ENCODE assay signal across 8 cellular contexts in the genomic region with DNA sequence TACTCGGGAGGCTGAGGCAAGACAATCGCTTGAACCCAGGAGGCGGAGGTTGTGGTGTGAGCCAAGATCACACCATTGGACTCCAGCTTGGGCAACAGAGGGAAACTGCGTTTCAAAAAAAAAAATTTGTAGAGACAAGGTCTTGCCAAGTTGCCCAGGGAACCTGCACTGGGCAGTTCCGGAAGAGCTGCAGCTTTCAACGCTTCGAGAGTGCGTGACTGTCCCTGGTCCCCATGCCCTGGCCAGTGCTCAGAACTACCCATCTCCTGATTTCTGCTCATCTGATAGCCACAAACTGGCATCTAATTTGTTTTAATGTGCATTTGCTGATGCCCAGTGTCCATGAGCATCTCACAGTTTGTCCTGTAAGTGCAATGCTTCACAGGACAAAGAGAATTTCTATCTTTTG. TPM values are rescaled to one million over a fixed set of nuclear protein-coding genes. Genes with fewer than 3 reads are reported as not detected.
DNase-seq lines count a peak whose midpoint lies in the region; ATAC-seq and TF ChIP-seq lines count a peak whose summit lies in the region.

No MANE protein-coding gene starts in this region.

- H3K36me3 Mint-ChIP-seq in GM23338 (ENCODE audit: low read depth) (peaks cover 50% of the 10 kb centered on the region), osteocyte (ENCODE audit: unreplicated experiment) (peaks cover 43% of the 10 kb centered on the region)

- H3K79me2 ChIP-seq in GM23338 (replicated peaks; ENCODE audit: insufficient read depth) = peaks cover 36% of the 10 kb centered on the region

- H3F3A ChIP-seq in GM23338 (replicated peaks; ENCODE audit: low read depth) = peaks cover 45% of the 10 kb centered on the region

- H3K27me3 Mint-ChIP-seq in GM23338 (ENCODE audit: insufficient read depth, low read depth, poor library complexity) = peaks cover 65% of the 10 kb centered on the region
- no peaks in the 10 kb centered on the region for H3K27me3 Mint-ChIP-seq in osteocyte (ENCODE audit: unreplicated experiment)

- H3K27ac ChIP-seq in GM23338 (ENCODE audit: low read depth) (peak overlapping the region; percentile 80), SJSA1 (no peak overlapping the region), epithelial cell of prostate (peak overlapping the region; percentile 100)

- H3K27me3 ChIP-seq in GM23338 (ENCODE audit: insufficient read depth) = no peaks in the 10 kb centered on the region
- no peaks in the 10 kb centered on the region; the same call in 1 of the 2 replicates for H3K27me3 ChIP-seq in SJSA1 (replicated peaks)

- TF ChIP-seq CTCF in GM23338 (conservative IDR thresholded peaks at IDR 0.05; ENCODE audit: low read depth in 2 of 2) = no peak
- TF ChIP-seq CTCF in osteocyte (IDR thresholded peaks at IDR 0.05) = no peak

- 0 out of 2 replicates have a peak, but pooled peaks cover 5% of the 10 kb centered on the region for H3K9me3 ChIP-seq in SJSA1 (replicated peaks)

- peaks cover 36% of the 10 kb centered on the region for H3K36me3 ChIP-seq in GM23338 (ENCODE audit: insufficient read depth)
- peaks cover 56% of the 10 kb centered on the region for H3K36me3 ChIP-seq in SJSA1

- H3K4me1 Mint-ChIP-seq in GM23338 = peaks cover 20% of the 10 kb centered on the region
- H3K4me1 Mint-ChIP-seq in osteocyte (ENCODE audit: unreplicated experiment) = peaks cover 20% of the 10 kb centered on the region

- no peak overlapping the region for H3K4me2 ChIP-seq in GM23338

- H2AFZ ChIP-seq in GM23338 = no peak overlapping the region

- H3K4me3 Mint-ChIP-seq in GM23338 (peak overlapping the region; percentile 98), osteocyte (ENCODE audit: unreplicated experiment) (peak overlapping the region; percentile 98)

- no peaks in the 10 kb centered on the region for H3K9me2 ChIP-seq in GM23338 (ENCODE audit: insufficient read depth)

- DNase-seq in GM23338 (ENCODE audit: low spot score) (no peak), SJSA1 (ENCODE audit: low read depth in 1 of 2, low spot score in 2 of 2) (peak; percentile 51 to 63), epithelial cell of prostate (ENCODE audit: low read depth, low spot score) (no peak), osteocyte (ENCODE audit: extremely low spot score, unreplicated experiment) (no peak), GOT3 (lab: John Stamatoyannopoulos, UW) (no peak), T1000 (lab: John Stamatoyannopoulos, UW) (no peak), NCI-H2171 treated with DMSO at 0.1 percent for 48 hours (lab: John Stamatoyannopoulos, UW) (no peak), AG08395 (ENCODE audit: low spot score) (no peak)

- H3K4me1 ChIP-seq in GM23338 (ENCODE audit: insufficient read depth) (peaks cover 9% of the 10 kb centered on the region), SJSA1 (replicated peaks) (peaks cover 21% of the 10 kb centered on the region)

- peak overlapping the region; percentile 86 for H3K27ac Mint-ChIP-seq in GM23338
- peak overlapping the region; percentile 87 for H3K27ac Mint-ChIP-seq in osteocyte (ENCODE audit: unreplicated experiment)

- peak; percentile 10 for ATAC-seq in GM23338

- H3K4me3 ChIP-seq in GM23338 (peak overlapping the region; percentile 97; the same call in 1 of the 2 replicates), SJSA1 (peak overlapping the region; percentile 80)

- peaks cover 33% of the 10 kb centered on the region for H4K20me1 ChIP-seq in GM23338 (replicated peaks; ENCODE audit: insufficient read depth)

- H3K9me3 Mint-ChIP-seq in GM23338 (peaks cover 42% of the 10 kb centered on the region), osteocyte (ENCODE audit: unreplicated experiment) (no peaks in the 10 kb centered on the region)

TF ChIP-seq in GM23338, 12 proteins besides CTCF, POLR2A, EP300 and RAD21 (continues in another document):
- no peak for TF ChIP-seq EZH2phosphoT487 (IDR thresholded peaks at IDR 0.05; ENCODE audit: unreplicated experiment)
- no peak for TF ChIP-seq JUNB (IDR thresholded peaks at IDR 0.05; ENCODE audit: unreplicated experiment)
- no peak for TF ChIP-seq ZNF114 (CRISPR knock-in tag; IDR thresholded peaks at IDR 0.05)
- 0 out of 2 replicates have a peak, but pooled peaks have one; percentile 18 for TF ChIP-seq CREB1 (CRISPR knock-in tag; IDR thresholded peaks at IDR 0.05; ENCODE audit: low read depth)
- TF ChIP-seq, protein P1, sequence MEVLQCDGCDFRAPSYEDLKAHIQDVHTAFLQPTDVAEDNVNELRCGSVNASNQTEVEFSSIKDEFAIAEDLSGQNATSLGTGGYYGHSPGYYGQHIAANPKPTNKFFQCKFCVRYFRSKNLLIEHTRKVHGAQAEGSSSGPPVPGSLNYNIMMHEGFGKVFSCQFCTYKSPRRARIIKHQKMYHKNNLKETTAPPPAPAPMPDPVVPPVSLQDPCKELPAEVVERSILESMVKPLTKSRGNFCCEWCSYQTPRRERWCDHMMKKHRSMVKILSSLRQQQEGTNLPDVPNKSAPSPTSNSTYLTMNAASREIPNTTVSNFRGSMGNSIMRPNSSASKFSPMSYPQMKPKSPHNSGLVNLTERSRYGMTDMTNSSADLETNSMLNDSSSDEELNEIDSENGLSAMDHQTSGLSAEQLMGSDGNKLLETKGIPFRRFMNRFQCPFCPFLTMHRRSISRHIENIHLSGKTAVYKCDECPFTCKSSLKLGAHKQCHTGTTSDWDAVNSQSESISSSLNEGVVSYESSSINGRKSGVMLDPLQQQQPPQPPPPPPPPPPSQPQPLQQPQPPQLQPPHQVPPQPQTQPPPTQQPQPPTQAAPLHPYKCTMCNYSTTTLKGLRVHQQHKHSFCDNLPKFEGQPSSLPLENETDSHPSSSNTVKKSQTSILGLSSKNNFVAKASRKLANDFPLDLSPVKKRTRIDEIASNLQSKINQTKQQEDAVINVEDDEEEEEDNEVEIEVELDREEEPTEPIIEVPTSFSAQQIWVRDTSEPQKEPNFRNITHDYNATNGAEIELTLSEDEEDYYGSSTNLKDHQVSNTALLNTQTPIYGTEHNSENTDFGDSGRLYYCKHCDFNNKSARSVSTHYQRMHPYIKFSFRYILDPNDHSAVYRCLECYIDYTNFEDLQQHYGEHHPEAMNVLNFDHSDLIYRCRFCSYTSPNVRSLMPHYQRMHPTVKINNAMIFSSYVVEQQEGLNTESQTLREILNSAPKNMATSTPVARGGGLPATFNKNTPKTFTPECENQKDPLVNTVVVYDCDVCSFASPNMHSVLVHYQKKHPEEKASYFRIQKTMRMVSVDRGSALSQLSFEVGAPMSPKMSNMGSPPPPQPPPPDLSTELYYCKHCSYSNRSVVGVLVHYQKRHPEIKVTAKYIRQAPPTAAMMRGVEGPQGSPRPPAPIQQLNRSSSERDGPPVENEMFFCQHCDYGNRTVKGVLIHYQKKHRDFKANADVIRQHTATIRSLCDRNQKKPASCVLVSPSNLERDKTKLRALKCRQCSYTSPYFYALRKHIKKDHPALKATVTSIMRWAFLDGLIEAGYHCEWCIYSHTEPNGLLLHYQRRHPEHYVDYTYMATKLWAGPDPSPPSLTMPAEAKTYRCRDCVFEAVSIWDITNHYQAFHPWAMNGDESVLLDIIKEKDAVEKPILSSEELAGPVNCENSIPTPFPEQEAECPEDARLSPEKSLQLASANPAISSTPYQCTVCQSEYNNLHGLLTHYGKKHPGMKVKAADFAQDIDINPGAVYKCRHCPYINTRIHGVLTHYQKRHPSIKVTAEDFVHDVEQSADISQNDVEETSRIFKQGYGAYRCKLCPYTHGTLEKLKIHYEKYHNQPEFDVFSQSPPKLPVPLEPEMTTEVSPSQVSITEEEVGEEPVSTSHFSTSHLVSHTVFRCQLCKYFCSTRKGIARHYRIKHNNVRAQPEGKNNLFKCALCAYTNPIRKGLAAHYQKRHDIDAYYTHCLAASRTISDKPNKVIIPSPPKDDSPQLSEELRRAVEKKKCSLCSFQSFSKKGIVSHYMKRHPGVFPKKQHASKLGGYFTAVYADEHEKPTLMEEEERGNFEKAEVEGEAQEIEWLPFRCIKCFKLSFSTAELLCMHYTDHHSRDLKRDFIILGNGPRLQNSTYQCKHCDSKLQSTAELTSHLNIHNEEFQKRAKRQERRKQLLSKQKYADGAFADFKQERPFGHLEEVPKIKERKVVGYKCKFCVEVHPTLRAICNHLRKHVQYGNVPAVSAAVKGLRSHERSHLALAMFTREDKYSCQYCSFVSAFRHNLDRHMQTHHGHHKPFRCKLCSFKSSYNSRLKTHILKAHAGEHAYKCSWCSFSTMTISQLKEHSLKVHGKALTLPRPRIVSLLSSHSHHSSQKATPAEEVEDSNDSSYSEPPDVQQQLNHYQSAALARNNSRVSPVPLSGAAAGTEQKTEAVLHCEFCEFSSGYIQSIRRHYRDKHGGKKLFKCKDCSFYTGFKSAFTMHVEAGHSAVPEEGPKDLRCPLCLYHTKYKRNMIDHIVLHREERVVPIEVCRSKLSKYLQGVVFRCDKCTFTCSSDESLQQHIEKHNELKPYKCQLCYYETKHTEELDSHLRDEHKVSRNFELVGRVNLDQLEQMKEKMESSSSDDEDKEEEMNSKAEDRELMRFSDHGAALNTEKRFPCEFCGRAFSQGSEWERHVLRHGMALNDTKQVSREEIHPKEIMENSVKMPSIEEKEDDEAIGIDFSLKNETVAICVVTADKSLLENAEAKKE (CRISPR knock-in tag; IDR thresholded peaks at IDR 0.05) = no peak
- TF ChIP-seq ETS1 (IDR thresholded peaks at IDR 0.05) = no peak
- TF ChIP-seq STAT1 (IDR thresholded peaks at IDR 0.05; ENCODE audit: unreplicated experiment) = no peak
- TF ChIP-seq ZNF331 (CRISPR knock-in tag; IDR thresholded peaks at IDR 0.05; ENCODE audit: low read depth) = no peak

RNA-seq across cellular contexts. Expression of gene ACTG1, which starts 4.0 kb away (rescaled TPM):
- 4,739 and 4,954 TPM in 2 replicates for total RNA-seq in GM23338 (2014; rRNA removed; shearing (Covaris generic))
- polyA plus RNA-seq in GM23338 (2016; fragmentation: Nextera tagmentation; extraction: Ambion mirVana) = 1,867 and 1,896 TPM in 2 replicates
- 9,784 and 9,807 TPM in 2 replicates for total RNA-seq in SJSA1 (2014; rRNA removed; shearing (Covaris generic))
- 4,236 and 4,267 TPM in 2 replicates for total RNA-seq in osteocyte

RNA-seq across cellular contexts. Expression of gene FSCN2, which starts 19.5 kb away (rescaled TPM):
- total RNA-seq in GM23338 (2014; rRNA removed; shearing (Covaris generic)) = 1.6 TPM in 1 of 2 replicates, not detected in the other
- polyA plus RNA-seq in GM23338 (2016; fragmentation: Nextera tagmentation; extraction: Ambion mirVana) = 0.13 TPM in 1 of 2 replicates, not detected in the other
- 0.61 and 1.4 TPM in 2 replicates for total RNA-seq in SJSA1 (2014; rRNA removed; shearing (Covaris generic))
- 3.0 and 3.7 TPM in 2 replicates for total RNA-seq in osteocyte

RNA-seq across cellular contexts. Expression of gene FAAP100, which starts 43.5 kb away (rescaled TPM):
- 50.5 and 52.8 TPM in 2 replicates for total RNA-seq in GM23338 (2014; rRNA removed; shearing (Covaris generic))
- 16.0 and 16.2 TPM in 2 replicates for polyA plus RNA-seq in GM23338 (2016; fragmentation: Nextera tagmentation; extraction: Ambion mirVana)
- 26.0 and 28.1 TPM in 2 replicates for total RNA-seq in SJSA1 (2014; rRNA removed; shearing (Covaris generic))
- 63.0 and 64.6 TPM in 2 replicates for total RNA-seq in osteocyte

Comparison
In these comparisons a context has a peak if more than half of its experiments do, and no peak if none do; other contexts are left out.
1. DNase-seq: peak in SJSA1 (2 of 2); none in GM23338 (single experiment), epithelial cell of prostate (single experiment), osteocyte (single experiment), GOT3 (single experiment), T1000 (single experiment), NCI-H2171 treated with DMSO at 0.1 percent for 48 hours (single experiment) and AG08395 (single experiment).